ENCODE assay signal across 14 cellular contexts in genomic region chr7:30202671-30203070, GRCh38.
A peak's percentile ranks its signal among the peaks of the same experiment; 100 is the strongest.
DNase-seq lines count a peak whose midpoint lies in the region; ATAC-seq and TF ChIP-seq lines count a peak whose summit lies in the region.
"Had no signal": no experiment of that assay in that cellular context is flagged by ENCODE, and none has a peak within 500 bp of the region (broad histone marks: within the 10 kb centered on the region; RNA-seq: fewer than 3 reads in every experiment).

No MANE protein-coding gene starts in this region.

- H3K36me3 ChIP-seq in HAP-1 (replicated peaks) (no peaks in the 10 kb centered on the region), SU-DHL-6 (ENCODE audit: low read length) (no peaks in the 10 kb centered on the region), esophagus muscularis mucosa (no peaks in the 10 kb centered on the region), neural progenitor cell (no peaks in the 10 kb centered on the region), hepatocyte (replicated peaks; ENCODE audit: insufficient read depth, low read depth) (no peaks in the 10 kb centered on the region)

- no peaks in the 10 kb centered on the region for H4K20me1 ChIP-seq in SU-DHL-6 (ENCODE audit: low read depth, low read length)
- H4K20me1 ChIP-seq in neural progenitor cell (ENCODE audit: low read depth), result no peaks in the 10 kb centered on the region
- H4K20me1 ChIP-seq in hepatocyte (ENCODE audit: insufficient read depth, poor library complexity, severe bottlenecking), result no peaks in the 10 kb centered on the region
- H4K20me1 ChIP-seq: BLaER1 treated with 17β-estradiol and CSF1 and Interleukin-3, amounts not matched to agents 10 nM and 100 nM had no signal

- intact Hi-C loops in esophagus muscularis mucosa (cut with DNase I) (no loop called here), Calu3 (cut with micrococcal nuclease; ENCODE audit: unreplicated experiment) (no loop called here)

- H3K4me1 ChIP-seq in HAP-1 (peaks cover 11% of the 10 kb centered on the region), esophagus muscularis mucosa (peaks cover 5 to 36% (median 30%) of the 10 kb centered on the region in 4 donors), neural progenitor cell (no peaks in the 10 kb centered on the region), hepatocyte (ENCODE audit: insufficient read depth) (no peaks in the 10 kb centered on the region)

- H3K9me3 Mint-ChIP-seq in neural progenitor cell (peaks cover 11% of the 10 kb centered on the region), Calu3 (ENCODE audit: low read depth, unreplicated experiment) (peaks cover 6% of the 10 kb centered on the region)

- CTCF ChIA-PET in Calu3 (lab: Charles Lee), result no interaction called here

- no peak for TF ChIP-seq EP300 in esophagus muscularis mucosa (IDR thresholded peaks at IDR 0.05)

- no peak overlapping the region for H3K4me3 ChIP-seq in HAP-1
- no peak overlapping the region for H3K4me3 ChIP-seq in SU-DHL-6 (ENCODE audit: insufficient read depth, low read length, poor library complexity, severe bottlenecking)
- H3K4me3 ChIP-seq in esophagus muscularis mucosa, result no peak overlapping the region
- no peak overlapping the region for H3K4me3 ChIP-seq in neural progenitor cell
- H3K4me3 ChIP-seq in hepatocyte, result no peak overlapping the region
- H3K4me3 ChIP-seq: BLaER1 treated with 17β-estradiol and CSF1 and Interleukin-3, amounts not matched to agents 10 nM and 100 nM had no signal

- peak; percentile 33 to 54 for DNase-seq in HAP-1 (ENCODE audit: low spot score in 2 of 2)
- peak; percentile 55 for DNase-seq in esophagus muscularis mucosa (ENCODE audit: extremely low spot score)
- DNase-seq in neural progenitor cell (ENCODE audit: low spot score), result peak; percentile 8
- DNase-seq in hepatocyte (ENCODE audit: low spot score), result no peak
- DNase-seq in OCI-M1 (lab: John Stamatoyannopoulos, UW), result no peak
- no peak for DNase-seq in Calu3
- DNase-seq: 8988T; CD4-positive, CD25-positive, alpha-beta regulatory T cell; DMS 273 treated with DMSO at 0.1 percent for 48 hours; IMR-90 had no signal

- H3K27ac Mint-ChIP-seq in neural progenitor cell, result no peak overlapping the region
- no peak overlapping the region for H3K27ac Mint-ChIP-seq in Calu3 (ENCODE audit: unreplicated experiment)

- H3K9me2 ChIP-seq in SU-DHL-6 (replicated peaks; ENCODE audit: insufficient read depth, low read length) (no peaks in the 10 kb centered on the region), hepatocyte (replicated peaks; ENCODE audit: insufficient read depth) (no peaks in the 10 kb centered on the region)

- H3K4me2 ChIP-seq in SU-DHL-6 (ENCODE audit: low read depth, low read length, poor library complexity, severe bottlenecking) (peak overlapping the region; percentile 45), neural progenitor cell (no peak overlapping the region), hepatocyte (no peak overlapping the region)

- BruUV-seq in Calu3 (replicated peaks; lab: Mats Ljungman, UMichigan), result no TSS peak

- no peak for TF ChIP-seq POLR2A in esophagus muscularis mucosa (IDR thresholded peaks at IDR 0.05; ENCODE audit: low read depth)

- H3K9ac ChIP-seq in SU-DHL-6 (ENCODE audit: low read length) (peak overlapping the region; percentile 31; the same call in 1 of the 2 replicates), neural progenitor cell (no peak overlapping the region)
- H3K9ac ChIP-seq: BLaER1 treated with 17β-estradiol and CSF1 and Interleukin-3, amounts not matched to agents 10 nM and 100 nM had no signal

- H3K36me3 Mint-ChIP-seq in neural progenitor cell (no peaks in the 10 kb centered on the region), Calu3 (ENCODE audit: insufficient read depth, unreplicated experiment) (peaks cover 14% of the 10 kb centered on the region)

- in situ Hi-C loops in HAP-1 (cut with MboI; ENCODE audit: low sequenced_read_pairs), result no loop called here

- H3K27me3 ChIP-seq in HAP-1 (ENCODE audit: low read depth) (no peaks in the 10 kb centered on the region), SU-DHL-6 (ENCODE audit: low read length) (no peaks in the 10 kb centered on the region), esophagus muscularis mucosa (no peaks in the 10 kb centered on the region), neural progenitor cell (no peaks in the 10 kb centered on the region), hepatocyte (no peaks in the 10 kb centered on the region)
- H3K27me3 ChIP-seq: BLaER1 treated with 17β-estradiol and CSF1 and Interleukin-3, amounts not matched to agents 10 nM and 100 nM had no signal

- peaks cover 2% of the 10 kb centered on the region for H3K27me3 Mint-ChIP-seq in neural progenitor cell (ENCODE audit: insufficient read depth, low read depth)
- H3K27me3 Mint-ChIP-seq in Calu3 (ENCODE audit: unreplicated experiment), result peaks cover 4% of the 10 kb centered on the region

- H3K4me1 Mint-ChIP-seq in neural progenitor cell (peaks cover 22% of the 10 kb centered on the region), Calu3 (ENCODE audit: low read depth, unreplicated experiment) (peaks cover 29% of the 10 kb centered on the region)

- H3K9me3 ChIP-seq in HAP-1 (peaks cover 3% of the 10 kb centered on the region; the same call in 1 of the 2 replicates), SU-DHL-6 (ENCODE audit: insufficient read depth, low read length) (peaks cover 10% of the 10 kb centered on the region; the same call in 1 of the 2 replicates), esophagus muscularis mucosa (no peaks in the 10 kb centered on the region), neural progenitor cell (ENCODE audit: low read depth) (no peaks in the 10 kb centered on the region), hepatocyte (ENCODE audit: low read depth) (no peaks in the 10 kb centered on the region)

- peaks cover 4% of the 10 kb centered on the region; the same call in 1 of the 2 replicates for H3F3A ChIP-seq in SU-DHL-6 (ENCODE audit: insufficient read depth)
- no peaks in the 10 kb centered on the region for H3F3A ChIP-seq in neural progenitor cell (ENCODE audit: low read depth)

- 37% methylated on average over 3 of the region's 3 CpGs for WGBS in esophagus muscularis mucosa
- WGBS in hepatocyte (ENCODE audit: low lambda C conversion rate, missing lambda C conversion rate), result 57% methylated on average over 3 of the region's 3 CpGs

- H3K79me2 ChIP-seq in SU-DHL-6 (ENCODE audit: insufficient read depth, low read length) (no peaks in the 10 kb centered on the region), neural progenitor cell (ENCODE audit: low read depth) (no peaks in the 10 kb centered on the region), hepatocyte (no peaks in the 10 kb centered on the region)

- ATAC-seq in HG03108 (IDR thresholded peaks at IDR 0.05; ENCODE audit: unreplicated experiment), result no peak
- ATAC-seq: HCT116 had no signal

- H2AFZ ChIP-seq in SU-DHL-6 (ENCODE audit: low read depth, low read length, severe bottlenecking), result peak overlapping the region; percentile 60
- H2AFZ ChIP-seq in neural progenitor cell (replicated peaks), result no peak overlapping the region
- no peak overlapping the region for H2AFZ ChIP-seq in hepatocyte

- peak overlapping the region; percentile 80 for H3K27ac ChIP-seq in SU-DHL-6 (ENCODE audit: low read depth, low read length)
- peak overlapping the region in 3 of 4 donors; percentile 10 to 50 (median 43) for H3K27ac ChIP-seq in esophagus muscularis mucosa (replicated peaks in 1 of 4)
- H3K27ac ChIP-seq in neural progenitor cell, result no peak overlapping the region
- H3K27ac ChIP-seq in hepatocyte, result no peak overlapping the region
- H3K27ac ChIP-seq: BLaER1 treated with 17β-estradiol and CSF1 and Interleukin-3, amounts not matched to agents 10 nM and 100 nM had no signal

- TF ChIP-seq CTCF in SU-DHL-6 (IDR thresholded peaks at IDR 0.05; ENCODE audit: insufficient read depth, low read length, poor library complexity, severe bottlenecking), result no peak
- peak in 1 of 3 experiments; percentile 6 for TF ChIP-seq CTCF in esophagus muscularis mucosa (IDR thresholded peaks at IDR 0.05)
- no peak for TF ChIP-seq CTCF in neural progenitor cell (IDR thresholded peaks at IDR 0.05)
- TF ChIP-seq CTCF in hepatocyte (IDR thresholded peaks at IDR 0.05; ENCODE audit: poor library complexity), result no peak
- TF ChIP-seq CTCF in Calu3 (IDR thresholded peaks at IDR 0.05; ENCODE audit: unreplicated experiment), result no peak

- no peak overlapping the region for H3K4me3 Mint-ChIP-seq in neural progenitor cell
- no peak overlapping the region for H3K4me3 Mint-ChIP-seq in Calu3 (ENCODE audit: low read depth, unreplicated experiment)
- H3K4me3 Mint-ChIP-seq: CD4-positive, CD25-positive, alpha-beta regulatory T cell had no signal

Comparison
In these comparisons a context has a peak if more than half of its experiments do, and no peak if none do; other contexts are left out.
1. DNase-seq: peak in HAP-1 (2 of 2), esophagus muscularis mucosa (single experiment) and neural progenitor cell (single experiment); none in hepatocyte (single experiment), OCI-M1 (single experiment) and Calu3 (single experiment).
2. H3K27ac ChIP-seq: peak in SU-DHL-6 (single experiment) and esophagus muscularis mucosa (3 of 4); none in neural progenitor cell (single experiment) and hepatocyte (single experiment).